ENCODE assay signal across 9 cellular contexts in the genomic region with DNA sequence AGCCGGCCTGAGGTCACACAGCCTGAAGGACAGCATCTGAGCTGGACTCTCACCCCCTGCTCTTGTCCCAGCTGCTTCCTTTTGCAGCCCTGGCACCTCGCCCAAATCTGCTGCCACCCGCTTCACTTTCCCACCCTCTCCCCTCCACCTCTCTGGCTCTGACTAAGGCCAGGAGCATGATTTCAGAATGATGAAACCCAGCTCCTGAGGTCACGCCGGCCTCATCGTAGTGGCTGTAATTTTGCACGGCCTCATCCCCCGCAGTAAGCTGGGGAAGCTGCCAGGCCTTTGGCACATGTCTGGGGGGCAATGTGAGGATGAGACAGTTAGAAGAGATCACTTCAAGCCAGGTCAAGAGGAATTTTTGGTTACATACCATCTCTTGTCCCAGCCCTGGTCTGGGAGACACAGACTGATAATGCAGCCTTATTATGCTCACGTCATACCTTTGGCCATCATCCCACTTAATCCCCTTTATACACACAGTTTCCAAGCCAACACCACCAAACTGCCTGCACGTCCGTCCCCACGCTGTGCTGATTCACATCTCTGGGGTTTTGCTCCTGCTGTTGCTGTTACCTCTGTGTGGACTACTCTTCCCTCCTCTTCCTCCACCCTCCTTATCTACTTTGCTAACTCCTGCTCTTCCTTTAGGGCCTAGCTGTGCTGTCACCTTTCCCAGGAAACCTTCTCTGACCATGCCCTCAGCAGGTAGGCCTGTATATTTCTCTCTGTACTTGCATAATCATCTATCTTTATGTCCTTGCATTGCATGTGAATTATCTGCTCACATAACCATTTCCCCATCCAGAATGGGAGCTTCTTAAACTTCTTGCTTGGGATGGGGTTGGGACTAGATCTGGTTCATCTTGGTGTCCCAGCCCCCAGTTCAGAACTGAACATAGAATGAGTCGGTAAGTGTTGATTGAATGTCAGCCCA. TPM values are rescaled to one million over a fixed set of nuclear protein-coding genes. Genes with fewer than 3 reads are reported as not detected.
DNase-seq lines count a peak whose midpoint lies in the region; ATAC-seq lines count a peak whose summit lies in the region.
"Had no signal": no experiment of that assay in that cellular context is flagged by ENCODE, and none has a peak within 500 bp of the region (broad histone marks: within the 10 kb centered on the region; RNA-seq: fewer than 3 reads in every experiment).

No MANE protein-coding gene starts in this region.

- H3K4me3 ChIP-seq in rectal smooth muscle tissue (ENCODE audit: low read length), result no peak overlapping the region

- no peaks in the 10 kb centered on the region for H3K9me3 Mint-ChIP-seq in activated naive CD4-positive, alpha-beta T cell treated with anti-CD3 and anti-CD28 coated beads for 36 hours

- H3K27ac Mint-ChIP-seq in activated naive CD4-positive, alpha-beta T cell treated with anti-CD3 and anti-CD28 coated beads for 36 hours, result no peak overlapping the region
- H3K27ac Mint-ChIP-seq: naive thymus-derived CD8-positive, alpha-beta T cell had no signal

- no peak overlapping the region for H3K4me3 Mint-ChIP-seq in activated naive CD4-positive, alpha-beta T cell treated with anti-CD3 and anti-CD28 coated beads for 36 hours
- H3K4me3 Mint-ChIP-seq: naive thymus-derived CD8-positive, alpha-beta T cell had no signal

- no peaks in the 10 kb centered on the region for H3K27me3 Mint-ChIP-seq in activated naive CD4-positive, alpha-beta T cell treated with anti-CD3 and anti-CD28 coated beads for 36 hours (ENCODE audit: low read depth)
- H3K27me3 Mint-ChIP-seq: naive thymus-derived CD8-positive, alpha-beta T cell had no signal

- no peaks in the 10 kb centered on the region for H3K27me3 ChIP-seq in rectal smooth muscle tissue (ENCODE audit: control insufficient read depth, insufficient read depth, low read length)

- H3K4me1 ChIP-seq in rectal smooth muscle tissue (ENCODE audit: control insufficient read depth, insufficient read depth, low read length), result peaks cover 16% of the 10 kb centered on the region

- H3K9ac ChIP-seq in rectal smooth muscle tissue (ENCODE audit: low read length), result no peak overlapping the region

- no peaks in the 10 kb centered on the region for H3K36me3 ChIP-seq in rectal smooth muscle tissue (ENCODE audit: control insufficient read depth, insufficient read depth, low read length)

- intact Hi-C loops in activated naive CD4-positive, alpha-beta T cell treated with anti-CD3 and anti-CD28 coated beads for 36 hours (cut with micrococcal nuclease), result no loop called here

- CTCF ChIA-PET in activated naive CD4-positive, alpha-beta T cell treated with anti-CD3 and anti-CD28 coated beads for 36 hours (lab: Charles Lee), result no interaction called here

- no peak for ATAC-seq in GM21825 (IDR thresholded peaks at IDR 0.05; ENCODE audit: unreplicated experiment)
- no peak for ATAC-seq in HG03280 (IDR thresholded peaks at IDR 0.05; ENCODE audit: unreplicated experiment)
- ATAC-seq: naive thymus-derived CD8-positive, alpha-beta T cell had no signal

- in situ Hi-C loops in G401 (cut with HindIII; ENCODE audit: low sequenced_read_pairs), result no loop called here

- H3K27ac ChIP-seq in rectal smooth muscle tissue (ENCODE audit: low read depth, low read length), result peak overlapping the region; percentile 91

- H3K4me1 Mint-ChIP-seq in activated naive CD4-positive, alpha-beta T cell treated with anti-CD3 and anti-CD28 coated beads for 36 hours (ENCODE audit: low read depth), result no peaks in the 10 kb centered on the region
- H3K4me1 Mint-ChIP-seq: naive thymus-derived CD8-positive, alpha-beta T cell had no signal

- DNase-seq in G401 (ENCODE audit: low spot score) (peak; percentile 75), RKO (ENCODE audit: low spot score) (peak; percentile 53), fibroblast of peridontal ligament (ENCODE audit: extremely low read depth) (peak; percentile 96), DMS153 treated with DMSO at 0.1 percent for 48 hours (lab: John Stamatoyannopoulos, UW; ENCODE audit: unreplicated experiment) (no peak)
- DNase-seq in activated naive CD4-positive, alpha-beta T cell treated with anti-CD3 and anti-CD28 coated beads for 36 hours, result no peak

- no peaks in the 10 kb centered on the region for H3K36me3 Mint-ChIP-seq in activated naive CD4-positive, alpha-beta T cell treated with anti-CD3 and anti-CD28 coated beads for 36 hours (ENCODE audit: low read depth)
- H3K36me3 Mint-ChIP-seq: naive thymus-derived CD8-positive, alpha-beta T cell had no signal

RNA-seq across cellular contexts. Expression of a gene that starts 58.0 kb away (rescaled TPM):
- total RNA-seq in G401 (2014; rRNA removed; shearing (Covaris generic)), result not detected in 2 replicates
- not detected for total RNA-seq in activated naive CD4-positive, alpha-beta T cell treated with anti-CD3 and anti-CD28 coated beads for 36 hours
- total RNA-seq: naive thymus-derived CD8-positive, alpha-beta T cell had no signal

Comparison
In these comparisons a context has a peak if more than half of its experiments do, and no peak if none do; other contexts are left out.
1. DNase-seq: peak in G401 (single experiment), RKO (single experiment) and fibroblast of peridontal ligament (single experiment); none in activated naive CD4-positive, alpha-beta T cell treated with anti-CD3 and anti-CD28 coated beads for 36 hours (single experiment) and DMS153 treated with DMSO at 0.1 percent for 48 hours (single experiment).